ENCODE assay signal across 20 cellular contexts in genomic region chr2:112566104-112566503, GRCh38.
A peak's percentile ranks its signal among the peaks of the same experiment; 100 is the strongest.
DNase-seq lines count a peak whose midpoint lies in the region; ATAC-seq and FAIRE-seq lines count a peak whose summit lies in the region.
"Had no signal": no experiment of that assay in that cellular context is flagged by ENCODE, and none has a peak within 500 bp of the region (broad histone marks: within the 10 kb centered on the region; RNA-seq: fewer than 3 reads in every experiment).

No MANE protein-coding gene starts in this region.

- DNase-seq in GM19239 (ENCODE audit: insufficient read length, low spot score), result no peak
- DNase-seq in glomerular visceral epithelial cell (ENCODE audit: extremely low spot score), result peak; percentile 38
- no peak for DNase-seq in NCI-H2081 (lab: John Stamatoyannopoulos, UW)
- DNase-seq in NCI-H345 (lab: John Stamatoyannopoulos, UW), result no peak
- DNase-seq: activated CD4-positive, alpha-beta T cell treated with anti-CD3 and anti-CD28 coated beads for 4 hours; activated T-cell treated with anti-CD3 and anti-CD28 coated beads, Interleukin-2, amount 50 U/mL, for 24 hours; caudate nucleus; effector CD8-positive, alpha-beta T cell; left ventricle myocardium inferior; NCI-H1105 treated with DMSO at 0.1 percent for 48 hours; NCI-H226; SJCRH30; stimulated activated CD4-positive, alpha-beta T cell treated with anti-CD3 and anti-CD28 coated beads, Interleukin-4, amount 100 ng/mL, for 1 hour; stimulated activated CD8-positive, alpha-beta memory T cell treated with anti-CD3 and anti-CD28 coated beads, Interleukin-4, amount 100 ng/mL, for 48 hours; T-helper 9 cell had no signal

- FAIRE-seq in GM19239 (lab: Jason Lieb, UNC), result peak; percentile 49

- peak; percentile 60 for ATAC-seq in HG02623 (IDR thresholded peaks at IDR 0.05; ENCODE audit: unreplicated experiment)
- peak; percentile 82 for ATAC-seq in HG03354 (IDR thresholded peaks at IDR 0.05; ENCODE audit: poor library complexity, severe bottlenecking, unreplicated experiment)
- ATAC-seq in GM21515 (IDR thresholded peaks at IDR 0.05; ENCODE audit: unreplicated experiment), result no peak
- ATAC-seq in HG02885 (IDR thresholded peaks at IDR 0.05; ENCODE audit: poor library complexity, unreplicated experiment), result no peak
- ATAC-seq: HCT116 had no signal

Comparison
In these comparisons a context has a peak if more than half of its experiments do, and no peak if none do; other contexts are left out.
1. ATAC-seq: peak in HG02623 (single experiment) and HG03354 (single experiment); none in GM21515 (single experiment) and HG02885 (single experiment).